19 cellular contexts compared by ENCODE assay signal in genomic region chr3:55549172-55549571, GRCh38.
DNase-seq lines count a peak whose midpoint lies in the region; ATAC-seq, FAIRE-seq and TF ChIP-seq lines count a peak whose summit lies in the region.
"Had no signal": no experiment of that assay in that cellular context is flagged by ENCODE, and none has a peak within 500 bp of the region (broad histone marks: within the 10 kb centered on the region; RNA-seq: fewer than 3 reads in every experiment).

No MANE protein-coding gene starts in this region.

- peaks cover 51% of the 10 kb centered on the region for H3K4me1 Mint-ChIP-seq in nephron

- peak; percentile 83 for FAIRE-seq in endometrium (lab: Jason Lieb, UNC)

- no peak overlapping the region for H3K4me3 ChIP-seq in Karpas-422 (ENCODE audit: low read length)
- H3K4me3 ChIP-seq in thyroid gland (replicated peaks in 1 of 3), result no peak overlapping the region
- H3K4me3 ChIP-seq: dorsolateral prefrontal cortex, Peyer's patch, smooth muscle cell had no signal

- peak; percentile 55 for DNase-seq in EH (ENCODE audit: low read depth)
- peak; percentile 49 for DNase-seq in Karpas-422
- no peak for DNase-seq in NOMO-1 treated with dmso at 0.1 percent for 144 hours (lab: John Stamatoyannopoulos, UW; ENCODE audit: unreplicated experiment)
- no peak for DNase-seq in thyroid gland
- no peak for DNase-seq in ureter (ENCODE audit: low spot score)
- DNase-seq: activated CD4-positive, alpha-beta T cell treated with anti-CD3 and anti-CD28 coated beads for 48 hours; activated T-cell treated with anti-CD3 and anti-CD28 coated beads, Interleukin-2, amount 50 U/mL, for 48 hours; dorsolateral prefrontal cortex; head of caudate nucleus; left colon; NCI-H1417 treated with DMSO at 0.1 percent for 48 hours; NCI-H446 treated with DMSO at 0.1 percent for 48 hours; Peyer's patch; T-helper 17 cell had no signal

- no peak overlapping the region for H3K4me3 Mint-ChIP-seq in nephron
- H3K4me3 Mint-ChIP-seq: natural killer cell treated with Interleukin-12 subunit alpha and Interleukin-12 subunit beta and Interleukin-15 and Interleukin-18, amount 100 ng/mL, for 72 hours; T-helper 17 cell had no signal

- no peaks in the 10 kb centered on the region for H3K9me2 ChIP-seq in Karpas-422 (replicated peaks; ENCODE audit: insufficient read depth, low read length)

- H3K27ac ChIP-seq in Karpas-422 (ENCODE audit: low read length) (peak overlapping the region; percentile 60), thyroid gland (no peak overlapping the region)
- H3K27ac ChIP-seq: dorsolateral prefrontal cortex, Peyer's patch had no signal

- no peak overlapping the region for H3K9ac ChIP-seq in Karpas-422 (ENCODE audit: low read length)

- intact Hi-C loops in thyroid gland (cut with DNase I), result no loop called here

- no peaks in the 10 kb centered on the region for H3K9me3 Mint-ChIP-seq in nephron

- H3K4me2 ChIP-seq in Karpas-422 (ENCODE audit: low read depth, low read length, poor library complexity, severe bottlenecking), result no peak overlapping the region
- H3K4me2 ChIP-seq: smooth muscle cell had no signal

- no peak overlapping the region for H2AFZ ChIP-seq in Karpas-422 (ENCODE audit: low read length)

- H3K4me1 ChIP-seq in Karpas-422 (ENCODE audit: low read length) (peaks cover 57% of the 10 kb centered on the region), thyroid gland (no peaks in the 10 kb centered on the region)
- H3K4me1 ChIP-seq: Peyer's patch had no signal

- H3K27ac Mint-ChIP-seq in nephron, result peak overlapping the region; percentile 3 to 70 (median 68)
- H3K27ac Mint-ChIP-seq: natural killer cell treated with Interleukin-12 subunit alpha and Interleukin-12 subunit beta and Interleukin-15 and Interleukin-18, amount 100 ng/mL, for 72 hours; T-helper 17 cell had no signal

- no peaks in the 10 kb centered on the region for H4K20me1 ChIP-seq in Karpas-422 (ENCODE audit: insufficient read depth, low read depth, low read length)

- H3K27me3 ChIP-seq in Karpas-422 (ENCODE audit: low read length) (no peaks in the 10 kb centered on the region), thyroid gland (no peaks in the 10 kb centered on the region)
- H3K27me3 ChIP-seq: dorsolateral prefrontal cortex, Peyer's patch had no signal

- H3K27me3 Mint-ChIP-seq in nephron (ENCODE audit: low read depth), result no peaks in the 10 kb centered on the region
- H3K27me3 Mint-ChIP-seq: natural killer cell treated with Interleukin-12 subunit alpha and Interleukin-12 subunit beta and Interleukin-15 and Interleukin-18, amount 100 ng/mL, for 72 hours; T-helper 17 cell had no signal

- WGBS in thyroid gland, 2 donors, result 77 to 79% methylated on average over 6 of the region's 6 CpGs

- no peaks in the 10 kb centered on the region for H3K36me3 ChIP-seq in Karpas-422 (ENCODE audit: insufficient read depth, low read length)
- H3K36me3 ChIP-seq in thyroid gland, result no peaks in the 10 kb centered on the region
- H3K36me3 ChIP-seq: Peyer's patch had no signal

- H3K79me2 ChIP-seq in Karpas-422 (ENCODE audit: low read length), result no peaks in the 10 kb centered on the region

- H3K36me3 Mint-ChIP-seq in nephron (ENCODE audit: low read depth), result no peaks in the 10 kb centered on the region
- H3K36me3 Mint-ChIP-seq: natural killer cell treated with Interleukin-12 subunit alpha and Interleukin-12 subunit beta and Interleukin-15 and Interleukin-18, amount 100 ng/mL, for 72 hours had no signal

- ATAC-seq in HG03457 (IDR thresholded peaks at IDR 0.05; ENCODE audit: unreplicated experiment), result no peak
- ATAC-seq: left colon; natural killer cell treated with Interleukin-12 subunit alpha and Interleukin-12 subunit beta and Interleukin-15 and Interleukin-18, amount 100 ng/mL, for 72 hours; T-helper 17 cell had no signal

- no peak for TF ChIP-seq POLR2A in thyroid gland (IDR thresholded peaks at IDR 0.05)

- TF ChIP-seq CTCF in nephron (IDR thresholded peaks at IDR 0.05; ENCODE audit: unreplicated experiment in 3 of 3) (peak; percentile 38 to 48 (median 42)), thyroid gland (IDR thresholded peaks at IDR 0.05) (peak in 2 of 6 experiments; percentile 9 to 18)

- H3K9me3 ChIP-seq in Karpas-422 (ENCODE audit: low read length), result no peaks in the 10 kb centered on the region; the same call in 1 of the 2 replicates
- H3K9me3 ChIP-seq in thyroid gland, result no peaks in the 10 kb centered on the region
- H3K9me3 ChIP-seq: Peyer's patch had no signal

Comparison
In these comparisons a context has a peak if more than half of its experiments do, and no peak if none do; other contexts are left out.
1. DNase-seq: peak in EH (single experiment) and Karpas-422 (single experiment); none in NOMO-1 treated with dmso at 0.1 percent for 144 hours (single experiment), thyroid gland (0 of 2) and ureter (single experiment).